Comparison of ENCODE assay signal across 18 cellular contexts in the genomic region with DNA sequence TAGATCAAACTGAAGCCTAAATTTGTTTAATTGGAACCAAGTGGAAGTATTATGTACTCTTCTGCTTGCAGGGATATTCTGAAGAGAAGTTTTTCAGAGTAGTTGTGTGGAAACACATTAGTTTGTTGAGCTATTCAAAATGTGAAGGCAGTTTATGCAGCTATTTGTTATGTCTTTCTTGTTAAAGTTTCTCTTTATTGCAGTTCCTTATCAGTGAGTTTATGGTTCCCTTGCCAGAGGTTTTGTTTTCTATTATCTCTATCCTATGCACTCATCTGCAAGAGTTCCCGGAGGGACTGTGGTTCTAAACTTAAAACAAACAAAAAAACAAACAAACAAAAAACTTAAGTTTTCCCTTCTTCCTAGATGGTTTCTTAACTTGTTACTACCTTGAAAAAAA.
DNase-seq lines count a peak whose midpoint lies in the region; ATAC-seq, FAIRE-seq and TF ChIP-seq lines count a peak whose summit lies in the region.
"Had no signal": no experiment of that assay in that cellular context is flagged by ENCODE, and none has a peak within 500 bp of the region (broad histone marks: within the 10 kb centered on the region; RNA-seq: fewer than 3 reads in every experiment).

No MANE protein-coding gene starts in this region.

- H3K27me3 Mint-ChIP-seq in immature natural killer cell (ENCODE audit: low read depth in 3 of 3): no peaks in the 10 kb centered on the region

- H3K27me3 ChIP-seq in Loucy (ENCODE audit: insufficient read depth, low read length, poor library complexity, severe bottlenecking): no peaks in the 10 kb centered on the region
- H3K27me3 ChIP-seq in K562 (ENCODE audit: control insufficient read depth in 2 of 2, insufficient read depth in 2 of 2, low read length in 2 of 2): no peaks in the 10 kb centered on the region
- no peaks in the 10 kb centered on the region for H3K27me3 ChIP-seq in MM.1S (replicated peaks; ENCODE audit: insufficient read depth, low read length)

- H4K20me1 ChIP-seq in Loucy (ENCODE audit: insufficient read depth, low read length, poor library complexity, severe bottlenecking) (no peaks in the 10 kb centered on the region), K562 (replicated peaks; ENCODE audit: control insufficient read depth, insufficient read depth, low read length) (no peaks in the 10 kb centered on the region), MM.1S (ENCODE audit: insufficient read depth, low read length) (no peaks in the 10 kb centered on the region)

- no peaks in the 10 kb centered on the region for H3K9me2 ChIP-seq in Loucy (replicated peaks; ENCODE audit: low read depth, low read length)
- H3K9me2 ChIP-seq in MM.1S (replicated peaks; ENCODE audit: insufficient read depth, low read length): no peaks in the 10 kb centered on the region

- POLR2A ChIA-PET in K562 (lab: Yijun Ruan, JAX): interaction anchor here (0.5 to 1.5 kb wide), 4 partner anchors 10 to 109 kb away, joined by 3 to 8 read pairs (median 4); no protein-coding TSS in a partner anchor

- 0% methylated on average over 1 of the region's 1 CpG for WGBS in K562 (ENCODE audit: insufficient coverage, low coverage, missing lambda C conversion rate)

- H3K9me3 ChIP-seq in Loucy (ENCODE audit: insufficient read depth, low read depth, low read length) (no peaks in the 10 kb centered on the region), K562 (replicated peaks; ENCODE audit: control insufficient read depth, insufficient read depth, low read depth, low read length) (no peaks in the 10 kb centered on the region), MM.1S (replicated peaks; ENCODE audit: insufficient read depth, low read length) (no peaks in the 10 kb centered on the region)

- DNase-seq in K562 (ENCODE audit: extremely low read depth in 1 of 4, low spot score in 3 of 4) (no peak), erythroblast (lab: John Stamatoyannopoulos, UW) (peak; percentile 27 to 38), MM.1S (no peak), immature natural killer cell (no peak), globus pallidus (ENCODE audit: low spot score) (no peak)
- no peak for DNase-seq in stimulated activated effector memory CD8-positive, alpha-beta T cell treated with anti-CD3 and anti-CD28 coated beads, Interleukin-12 subunit alpha, Interleukin-12 subunit beta, amount 100 ng/mL, for 72 hours (ENCODE audit: low spot score in 2 of 2)
- DNase-seq: GF-D8, GOT3, NCI-H1105, NCI-H187, NCI-H69, RPMI8226, SIG-M5 had no signal

- H3K4me3 ChIP-seq in Loucy (ENCODE audit: low read length, poor library complexity, severe bottlenecking) (no peak overlapping the region), K562 (no peak overlapping the region), MM.1S (ENCODE audit: low read length) (no peak overlapping the region)

- H3K27ac Mint-ChIP-seq in stimulated activated effector memory CD8-positive, alpha-beta T cell treated with anti-CD3 and anti-CD28 coated beads, Interleukin-12 subunit alpha, Interleukin-12 subunit beta, amount 100 ng/mL, for 72 hours: peak overlapping the region; percentile 2
- H3K27ac Mint-ChIP-seq in immature natural killer cell: no peak overlapping the region

- no peaks in the 10 kb centered on the region for H3F3A ChIP-seq in Loucy (ENCODE audit: low read depth)
- H3F3A ChIP-seq in MM.1S (ENCODE audit: insufficient read depth, low read length): no peaks in the 10 kb centered on the region

- ATAC-seq in K562 (no peak), HG02885 (IDR thresholded peaks at IDR 0.05; ENCODE audit: poor library complexity, unreplicated experiment) (no peak)
- no peak for ATAC-seq in stimulated activated effector memory CD8-positive, alpha-beta T cell treated with anti-CD3 and anti-CD28 coated beads, Interleukin-12 subunit alpha, Interleukin-12 subunit beta, amount 100 ng/mL, for 72 hours

- no peak overlapping the region for H3K27ac ChIP-seq in K562 (ENCODE audit: extremely low read depth, low read depth, low read length)
- H3K27ac ChIP-seq in MM.1S (ENCODE audit: low read length): no peak overlapping the region

- H2AFZ ChIP-seq in Loucy (ENCODE audit: low read length) (no peak overlapping the region), K562 (ENCODE audit: low read depth, low read length) (no peak overlapping the region), MM.1S (ENCODE audit: low read length) (no peak overlapping the region)

- no TSS peak for BruUV-seq in K562 (replicated peaks; lab: Mats Ljungman, UMichigan)

- H3K4me1 ChIP-seq in Loucy (ENCODE audit: insufficient read depth, low read length, poor library complexity, severe bottlenecking): peaks cover 24% of the 10 kb centered on the region
- H3K4me1 ChIP-seq in K562 (replicated peaks in 1 of 2; ENCODE audit: control insufficient read depth in 2 of 2, insufficient read depth in 2 of 2, low read length in 2 of 2): peaks cover 13 to 30% of the 10 kb centered on the region in 2 experiments; a peak in 4 of 5 replicates
- H3K4me1 ChIP-seq in MM.1S (ENCODE audit: low read length): 0 out of 2 replicates have a peak, but pooled peaks cover 3% of the 10 kb centered on the region

- H3K9ac ChIP-seq in Loucy (ENCODE audit: low read depth, low read length, poor library complexity, severe bottlenecking) (peak overlapping the region; percentile 50), K562 (ENCODE audit: insufficient read depth in 1 of 2, low read depth in 2 of 2, low read length in 2 of 2) (no peak overlapping the region), MM.1S (ENCODE audit: low read length) (no peak overlapping the region)

- TF ChIP-seq RAD21 in K562 (CRISPR knock-in tag; conservative IDR thresholded peaks at IDR 0.05 in 1 of 2, IDR thresholded peaks at IDR 0.05 in 1 of 2): no peak

- peaks cover 10% of the 10 kb centered on the region for H3K4me1 Mint-ChIP-seq in stimulated activated effector memory CD8-positive, alpha-beta T cell treated with anti-CD3 and anti-CD28 coated beads, Interleukin-12 subunit alpha, Interleukin-12 subunit beta, amount 100 ng/mL, for 72 hours
- peaks cover 8 to 9% of the 10 kb centered on the region in 2 donors for H3K4me1 Mint-ChIP-seq in immature natural killer cell

- H3K79me2 ChIP-seq in Loucy (ENCODE audit: insufficient read depth, low read length): no peaks in the 10 kb centered on the region
- H3K79me2 ChIP-seq in K562 (ENCODE audit: control insufficient read depth, insufficient read depth, low read length): no peaks in the 10 kb centered on the region
- H3K79me2 ChIP-seq in MM.1S (ENCODE audit: low read length): no peaks in the 10 kb centered on the region

- no peak for TF ChIP-seq EP300 in K562 (IDR thresholded peaks at IDR 0.05; ENCODE audit: low read length)

- CTCF ChIA-PET in K562 (lab: Yijun Ruan, JAX; ENCODE audit: low intra/inter-chr PET ratio): no interaction called here

- TF ChIP-seq CTCF in Loucy (conservative IDR thresholded peaks at IDR 0.05; ENCODE audit: low read length): no peak
- no peak for TF ChIP-seq CTCF in K562 (IDR thresholded peaks at IDR 0.05 in 2 of 3, conservative IDR thresholded peaks at IDR 0.05 in 1 of 3; ENCODE audit: insufficient read depth in 2 of 3, low read depth in 1 of 3, low read length in 3 of 3)
- TF ChIP-seq CTCF in MM.1S (IDR thresholded peaks at IDR 0.05; ENCODE audit: low read length): no peak

- no peaks in the 10 kb centered on the region for H3K9me1 ChIP-seq in K562 (ENCODE audit: control insufficient read depth, insufficient read depth, low read length)

- in situ Hi-C loops in K562 (cut with MboI): no loop called here

- H3K36me3 Mint-ChIP-seq in stimulated activated effector memory CD8-positive, alpha-beta T cell treated with anti-CD3 and anti-CD28 coated beads, Interleukin-12 subunit alpha, Interleukin-12 subunit beta, amount 100 ng/mL, for 72 hours: peaks cover 38% of the 10 kb centered on the region
- H3K36me3 Mint-ChIP-seq in immature natural killer cell: peaks cover 10 to 51% (median 38%) of the 10 kb centered on the region in 3 donors

- intact Hi-C loops in K562 (cut with micrococcal nuclease): no loop called here

- H3K9me3 Mint-ChIP-seq in stimulated activated effector memory CD8-positive, alpha-beta T cell treated with anti-CD3 and anti-CD28 coated beads, Interleukin-12 subunit alpha, Interleukin-12 subunit beta, amount 100 ng/mL, for 72 hours: no peaks in the 10 kb centered on the region
- no peaks in the 10 kb centered on the region for H3K9me3 Mint-ChIP-seq in immature natural killer cell

- H3K36me3 ChIP-seq in Loucy (ENCODE audit: insufficient read depth, low read length): peaks cover 66% of the 10 kb centered on the region; the same call in 1 of the 2 replicates
- H3K36me3 ChIP-seq in K562 (ENCODE audit: control insufficient read depth, insufficient read depth, low read length): no peaks in the 10 kb centered on the region
- H3K36me3 ChIP-seq in MM.1S (replicated peaks; ENCODE audit: insufficient read depth, low read length): no peaks in the 10 kb centered on the region

- H3K4me3 Mint-ChIP-seq in stimulated activated effector memory CD8-positive, alpha-beta T cell treated with anti-CD3 and anti-CD28 coated beads, Interleukin-12 subunit alpha, Interleukin-12 subunit beta, amount 100 ng/mL, for 72 hours: no peak overlapping the region
- no peak overlapping the region for H3K4me3 Mint-ChIP-seq in immature natural killer cell

- no peak overlapping the region for H3K4me2 ChIP-seq in Loucy (ENCODE audit: low read depth, low read length, poor library complexity, severe bottlenecking)
- no peak overlapping the region for H3K4me2 ChIP-seq in K562 (ENCODE audit: insufficient read depth, low read length)
- H3K4me2 ChIP-seq in MM.1S (ENCODE audit: low read depth, low read length): no peak overlapping the region

- TF ChIP-seq POLR2A in K562 (conservative IDR thresholded peaks at IDR 0.05): no peak
- no peak for TF ChIP-seq POLR2A in erythroblast (IDR thresholded peaks at IDR 0.05; ENCODE audit: low read length)

- no peak for FAIRE-seq in K562 (lab: Jason Lieb, UNC)
- FAIRE-seq: GM12891, GM18507, HepG2 had no signal

TF ChIP-seq in K562, 482 proteins besides CTCF, POLR2A, EP300 and RAD21 (continues in another document):
- TF ChIP-seq RAD51 (IDR thresholded peaks at IDR 0.05; ENCODE audit: borderline replicate concordance, low read depth): no peak
- TF ChIP-seq ZNF239 (CRISPR knock-in tag; IDR thresholded peaks at IDR 0.05): peak; percentile 85
- no peak for TF ChIP-seq ZNF586 (CRISPR knock-in tag; conservative IDR thresholded peaks at IDR 0.05)
- TF ChIP-seq POLR2H (tag; IDR thresholded peaks at IDR 0.05; ENCODE audit: low read depth): 0 out of 2 replicates have a peak, but pooled peaks have one; percentile 35

Comparison
In these comparisons a context has a peak if more than half of its experiments do, and no peak if none do; other contexts are left out.
1. DNase-seq: peak in erythroblast (2 of 2); none in K562 (0 of 4), stimulated activated effector memory CD8-positive, alpha-beta T cell treated with anti-CD3 and anti-CD28 coated beads, Interleukin-12 subunit alpha, Interleukin-12 subunit beta, amount 100 ng/mL, for 72 hours (0 of 2), MM.1S (single experiment), immature natural killer cell (0 of 3) and globus pallidus (single experiment).